Comparison of ENCODE assay signal across 8 cellular contexts in the genomic region with DNA sequence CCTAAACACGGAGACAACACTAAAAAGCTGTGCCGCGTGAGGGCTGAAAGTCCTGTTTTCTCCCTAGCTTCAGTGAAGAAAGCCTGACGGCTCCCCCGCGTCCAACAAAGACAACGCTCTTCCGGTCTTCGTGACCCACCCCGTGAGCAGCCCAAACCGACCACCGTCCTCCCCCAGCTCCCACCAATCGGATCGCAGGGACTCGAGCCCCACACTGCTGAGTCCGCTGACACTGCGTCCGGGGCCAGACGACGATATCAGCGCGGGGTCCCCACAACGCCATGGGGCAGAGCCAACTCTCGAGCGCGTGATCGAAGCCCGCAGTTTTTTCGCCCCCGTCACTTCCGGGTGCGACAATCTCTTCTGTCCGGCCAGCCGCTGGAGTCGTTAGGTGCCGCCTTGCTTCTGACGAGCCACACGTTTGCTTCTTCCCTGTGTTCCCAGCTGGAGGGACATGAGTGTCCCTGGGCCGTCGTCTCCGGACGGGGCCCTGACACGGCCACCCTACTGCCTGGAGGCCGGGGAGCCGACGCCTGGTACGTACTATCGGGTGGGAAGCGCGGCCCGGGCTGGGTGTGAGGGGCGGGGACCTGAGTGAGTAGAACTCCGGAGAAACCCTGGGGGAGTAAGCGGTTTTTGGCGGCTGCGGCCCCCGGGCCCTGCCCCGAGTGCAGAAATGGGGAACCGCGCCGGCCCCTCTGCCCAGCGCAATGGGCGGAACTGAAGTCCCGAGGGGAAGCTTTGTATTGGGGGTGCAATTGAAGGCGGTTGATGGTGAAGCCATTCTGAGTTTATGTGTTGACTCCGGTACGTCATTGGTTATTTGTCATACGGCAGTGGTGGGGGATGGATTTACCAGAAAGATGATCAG. TPM values are rescaled to one million over a fixed set of nuclear protein-coding genes. Genes with fewer than 3 reads are reported as not detected.
DNase-seq lines count a peak whose midpoint lies in the region; ATAC-seq and TF ChIP-seq lines count a peak whose summit lies in the region.

A gene with protein sequence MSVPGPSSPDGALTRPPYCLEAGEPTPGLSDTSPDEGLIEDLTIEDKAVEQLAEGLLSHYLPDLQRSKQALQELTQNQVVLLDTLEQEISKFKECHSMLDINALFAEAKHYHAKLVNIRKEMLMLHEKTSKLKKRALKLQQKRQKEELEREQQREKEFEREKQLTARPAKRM (plus strand): TSS at position 390 of the 871 bp plus-strand sequence. CDS start 65 bp downstream, at position 455.

- TF ChIP-seq EP300 in transverse colon (IDR thresholded peaks at IDR 0.05; ENCODE audit: low read depth) = no peak

- intact Hi-C loops in cardiac septum (cut with DNase I) (loop anchor here (1.0 to 5.0 kb wide), 2 partner anchors 65 to 185 kb away; a partner anchor contains a TSS), transverse colon (cut with DNase I; ENCODE audit: low total_unique reads) (no loop called here)

- no peak for TF ChIP-seq CTCF in transverse colon (IDR thresholded peaks at IDR 0.05)

- peak within 1 kb of the TSS; percentile 95 for H3K27ac ChIP-seq in trophoblast cell (ENCODE audit: low read depth, low read length)
- peak within 1 kb of the TSS; percentile 93 to 99 (median 98) for H3K27ac ChIP-seq in transverse colon

- peak within 1 kb of the TSS; percentile 90 for H3K4me2 ChIP-seq in trophoblast cell (ENCODE audit: low read length)

- H3K4ac ChIP-seq in trophoblast cell (ENCODE audit: low read depth, low read length) = peak within 1 kb of the TSS; percentile 71

- H2BK5ac ChIP-seq in trophoblast cell (ENCODE audit: low read depth, low read length, poor library complexity) = peak within 1 kb of the TSS; percentile 84

- peaks cover 12% of the 10 kb centered on the region for H3K79me1 ChIP-seq in trophoblast cell (ENCODE audit: low read length)

- H3K4me3 ChIP-seq in adipocyte (ENCODE audit: low read length) (peak within 1 kb of the TSS; percentile 88), trophoblast cell (ENCODE audit: low read depth, low read length) (peak within 1 kb of the TSS; percentile 91), transverse colon (peak within 1 kb of the TSS; percentile 61 to 88 (median 85))

- H4K8ac ChIP-seq in trophoblast cell (ENCODE audit: low read depth, low read length) = peak within 1 kb of the TSS; percentile 92

- peak within 1 kb of the TSS; percentile 75 for H4K12ac ChIP-seq in trophoblast cell (ENCODE audit: low read depth, low read length)

- no peaks in the 10 kb centered on the region for H3K27me3 ChIP-seq in adipocyte (replicated peaks; ENCODE audit: control insufficient read depth, insufficient read depth, low read length)
- H3K27me3 ChIP-seq in trophoblast cell (ENCODE audit: insufficient read depth, low read length) = no peaks in the 10 kb centered on the region
- no peaks in the 10 kb centered on the region for H3K27me3 ChIP-seq in transverse colon

- TF ChIP-seq POLR2A in GM10847 (IDR thresholded peaks at IDR 0.05; ENCODE audit: extremely low read depth, insufficient read length) (peak; percentile 88), transverse colon (IDR thresholded peaks at IDR 0.05) (peak; percentile 85)

- peak within 1 kb of the TSS; percentile 80 for H2AFZ ChIP-seq in trophoblast cell (ENCODE audit: insufficient read depth, low read length, poor library complexity)

- ATAC-seq in HG02623 (IDR thresholded peaks at IDR 0.05; ENCODE audit: unreplicated experiment) = peak; percentile 75

- peak within 1 kb of the TSS; percentile 89 for H3K18ac ChIP-seq in trophoblast cell (ENCODE audit: low read length)

- no peaks in the 10 kb centered on the region for H3K9me3 ChIP-seq in adipocyte (ENCODE audit: control insufficient read depth, low read length)
- H3K9me3 ChIP-seq in trophoblast cell (ENCODE audit: insufficient read depth, low read depth, low read length) = no peaks in the 10 kb centered on the region
- no peaks in the 10 kb centered on the region for H3K9me3 ChIP-seq in transverse colon

- peak within 1 kb of the TSS; percentile 90 for H4K91ac ChIP-seq in trophoblast cell (ENCODE audit: low read depth, low read length)

- H3K79me2 ChIP-seq in trophoblast cell (ENCODE audit: control insufficient read depth, insufficient read depth, low read length, poor library complexity) = peaks cover 9% of the 10 kb centered on the region

- in situ Hi-C loops in transverse colon (cut with MboI; ENCODE audit: low pct_ligation_motif_present in 1 of 4, low pct_unique_long_range_greater_than_20kb in 1 of 4, low sequenced_read_pairs in 3 of 4) = no loop called here

- H3K4me1 ChIP-seq in adipocyte (ENCODE audit: control insufficient read depth, insufficient read depth, low read length) (peaks cover 38% of the 10 kb centered on the region), trophoblast cell (ENCODE audit: control insufficient read depth in 1 of 2, insufficient read depth in 2 of 2, low read length in 2 of 2) (peaks cover 0 to 10% of the 10 kb centered on the region in 2 experiments), transverse colon (peaks cover 16 to 39% (median 27%) of the 10 kb centered on the region in 4 donors)

- no peak within 1 kb of the TSS for H2AK5ac ChIP-seq in trophoblast cell (ENCODE audit: low read length)

- DNase-seq in NCI-H1105 (lab: John Stamatoyannopoulos, UW) (peak; percentile 78), SW480 (ENCODE audit: low spot score) (peak; percentile 91), adipocyte (ENCODE audit: low read depth) (peak; percentile 96), cardiac septum (ENCODE audit: low spot score) (peak; percentile 94), trophoblast cell (peak; percentile 90 to 97), transverse colon (peak; percentile 91)

- H3K14ac ChIP-seq in trophoblast cell (ENCODE audit: low read length) = peak within 1 kb of the TSS; percentile 89

- H2BK120ac ChIP-seq in trophoblast cell (ENCODE audit: insufficient read depth, low read length, poor library complexity) = peak within 1 kb of the TSS; percentile 78

- no CpG with 5 or more reads among the region's 68 CpGs for WGBS in trophoblast cell (ENCODE audit: extremely low coverage, insufficient coverage, insufficient read length)
- WGBS in transverse colon (ENCODE audit: low coverage in 1 of 2), 2 donors = 0 to 1% methylated on average over 4 to 66 of the region's 68 CpGs

- no peak within 1 kb of the TSS for H3K23ac ChIP-seq in trophoblast cell (ENCODE audit: low read length)

- peaks cover 3% of the 10 kb centered on the region for H3K36me3 ChIP-seq in adipocyte (ENCODE audit: control insufficient read depth, insufficient read depth, low read length, severe bottlenecking)
- no peaks in the 10 kb centered on the region for H3K36me3 ChIP-seq in trophoblast cell (ENCODE audit: control insufficient read depth in 1 of 2, insufficient read depth in 2 of 2, low read length in 2 of 2)
- H3K36me3 ChIP-seq in transverse colon = no peaks in the 10 kb centered on the region

- H2BK12ac ChIP-seq in trophoblast cell (ENCODE audit: low read length) = no peak within 1 kb of the TSS

- peak within 1 kb of the TSS; percentile 97 for H3K9ac ChIP-seq in adipocyte (ENCODE audit: low read length)
- H3K9ac ChIP-seq in trophoblast cell (ENCODE audit: low read length) = peak within 1 kb of the TSS; percentile 88

RNA-seq across cellular contexts. Expression of the gene that starts here (rescaled TPM):
- total RNA-seq in cardiac septum (29.1 TPM), transverse colon (10 to 100 TPM in 3 of 4 donors, 1 to 10 TPM in 1; 6.7 to 35.4 (median 23.8) TPM)
- polyA plus RNA-seq in trophoblast cell (2013) = 17.4 and 17.8 TPM in 2 replicates

Comparison
In these comparisons a context has a peak if more than half of its experiments do, and no peak if none do; other contexts are left out.
1. Peak in every context shown above with its lines: DNase-seq, ATAC-seq, H3K4me3 ChIP-seq and H3K27ac ChIP-seq.